Comparison of ENCODE assay signal across 1 cellular context in the genomic region with DNA sequence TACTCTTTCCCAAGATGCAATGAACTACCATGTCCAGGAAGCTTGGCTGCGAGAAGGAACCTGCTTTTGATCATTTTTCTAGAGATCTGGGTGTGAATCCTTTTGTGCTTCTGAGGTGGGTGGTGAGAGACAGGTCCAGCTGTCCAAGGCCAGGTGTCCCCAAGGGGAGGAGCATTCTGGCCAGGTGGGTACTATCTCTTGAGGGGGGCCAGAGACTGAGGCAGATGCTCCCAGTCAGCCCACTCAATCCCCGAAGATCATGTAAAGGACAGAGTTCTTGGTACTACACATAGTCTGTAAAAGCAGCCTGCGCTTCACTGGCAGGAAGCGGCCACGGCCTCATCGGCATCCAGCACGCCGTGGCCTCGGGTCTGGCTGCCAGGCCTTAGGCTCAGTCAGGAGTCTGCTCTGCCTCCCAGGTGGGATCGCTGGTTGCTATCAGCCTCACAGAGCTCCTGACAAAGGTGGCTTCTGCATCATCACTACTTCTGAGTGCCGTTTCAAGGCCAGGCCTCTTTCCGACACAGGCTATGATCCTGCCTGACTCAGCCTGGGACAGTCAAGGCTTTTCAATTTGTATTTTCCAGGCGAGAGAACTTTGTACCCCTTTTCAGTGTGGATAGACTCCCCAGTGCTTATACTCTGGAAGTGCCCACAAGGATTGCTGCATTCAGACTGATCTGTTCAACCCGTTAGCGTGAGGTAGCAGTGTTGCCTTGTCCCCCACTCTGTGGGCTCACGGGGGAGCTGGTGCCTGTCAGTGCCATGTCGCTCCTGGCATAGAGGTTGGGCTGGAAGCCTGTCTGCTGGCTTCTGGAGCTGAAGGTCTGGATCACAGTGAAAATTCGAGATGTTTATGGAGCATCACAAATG.
A peak's percentile ranks its signal among the peaks of the same experiment; 100 is the strongest.
TF ChIP-seq lines count a peak whose summit lies in the region.

No MANE protein-coding gene starts in this region.

TF ChIP-seq in HepG2, 621 proteins besides CTCF, POLR2A, EP300 and RAD21 (continued from another document and continues in another):
- TF ChIP-seq, protein P1, sequence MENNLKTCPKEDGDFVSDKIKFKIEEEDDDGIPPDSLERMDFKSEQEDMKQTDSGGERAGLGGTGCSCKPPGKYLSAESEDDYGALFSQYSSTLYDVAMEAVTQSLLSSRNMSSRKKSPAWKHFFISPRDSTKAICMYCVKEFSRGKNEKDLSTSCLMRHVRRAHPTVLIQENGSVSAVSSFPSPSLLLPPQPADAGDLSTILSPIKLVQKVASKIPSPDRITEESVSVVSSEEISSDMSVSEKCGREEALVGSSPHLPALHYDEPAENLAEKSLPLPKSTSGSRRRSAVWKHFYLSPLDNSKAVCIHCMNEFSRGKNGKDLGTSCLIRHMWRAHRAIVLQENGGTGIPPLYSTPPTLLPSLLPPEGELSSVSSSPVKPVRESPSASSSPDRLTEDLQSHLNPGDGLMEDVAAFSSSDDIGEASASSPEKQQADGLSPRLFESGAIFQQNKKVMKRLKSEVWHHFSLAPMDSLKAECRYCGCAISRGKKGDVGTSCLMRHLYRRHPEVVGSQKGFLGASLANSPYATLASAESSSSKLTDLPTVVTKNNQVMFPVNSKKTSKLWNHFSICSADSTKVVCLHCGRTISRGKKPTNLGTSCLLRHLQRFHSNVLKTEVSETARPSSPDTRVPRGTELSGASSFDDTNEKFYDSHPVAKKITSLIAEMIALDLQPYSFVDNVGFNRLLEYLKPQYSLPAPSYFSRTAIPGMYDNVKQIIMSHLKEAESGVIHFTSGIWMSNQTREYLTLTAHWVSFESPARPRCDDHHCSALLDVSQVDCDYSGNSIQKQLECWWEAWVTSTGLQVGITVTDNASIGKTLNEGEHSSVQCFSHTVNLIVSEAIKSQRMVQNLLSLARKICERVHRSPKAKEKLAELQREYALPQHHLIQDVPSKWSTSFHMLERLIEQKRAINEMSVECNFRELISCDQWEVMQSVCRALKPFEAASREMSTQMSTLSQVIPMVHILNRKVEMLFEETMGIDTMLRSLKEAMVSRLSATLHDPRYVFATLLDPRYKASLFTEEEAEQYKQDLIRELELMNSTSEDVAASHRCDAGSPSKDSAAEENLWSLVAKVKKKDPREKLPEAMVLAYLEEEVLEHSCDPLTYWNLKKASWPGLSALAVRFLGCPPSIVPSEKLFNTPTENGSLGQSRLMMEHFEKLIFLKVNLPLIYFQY (CRISPR knock-in tag; IDR thresholded peaks at IDR 0.05; ENCODE audit: borderline replicate concordance), result no peak
- TF ChIP-seq, protein P2, sequence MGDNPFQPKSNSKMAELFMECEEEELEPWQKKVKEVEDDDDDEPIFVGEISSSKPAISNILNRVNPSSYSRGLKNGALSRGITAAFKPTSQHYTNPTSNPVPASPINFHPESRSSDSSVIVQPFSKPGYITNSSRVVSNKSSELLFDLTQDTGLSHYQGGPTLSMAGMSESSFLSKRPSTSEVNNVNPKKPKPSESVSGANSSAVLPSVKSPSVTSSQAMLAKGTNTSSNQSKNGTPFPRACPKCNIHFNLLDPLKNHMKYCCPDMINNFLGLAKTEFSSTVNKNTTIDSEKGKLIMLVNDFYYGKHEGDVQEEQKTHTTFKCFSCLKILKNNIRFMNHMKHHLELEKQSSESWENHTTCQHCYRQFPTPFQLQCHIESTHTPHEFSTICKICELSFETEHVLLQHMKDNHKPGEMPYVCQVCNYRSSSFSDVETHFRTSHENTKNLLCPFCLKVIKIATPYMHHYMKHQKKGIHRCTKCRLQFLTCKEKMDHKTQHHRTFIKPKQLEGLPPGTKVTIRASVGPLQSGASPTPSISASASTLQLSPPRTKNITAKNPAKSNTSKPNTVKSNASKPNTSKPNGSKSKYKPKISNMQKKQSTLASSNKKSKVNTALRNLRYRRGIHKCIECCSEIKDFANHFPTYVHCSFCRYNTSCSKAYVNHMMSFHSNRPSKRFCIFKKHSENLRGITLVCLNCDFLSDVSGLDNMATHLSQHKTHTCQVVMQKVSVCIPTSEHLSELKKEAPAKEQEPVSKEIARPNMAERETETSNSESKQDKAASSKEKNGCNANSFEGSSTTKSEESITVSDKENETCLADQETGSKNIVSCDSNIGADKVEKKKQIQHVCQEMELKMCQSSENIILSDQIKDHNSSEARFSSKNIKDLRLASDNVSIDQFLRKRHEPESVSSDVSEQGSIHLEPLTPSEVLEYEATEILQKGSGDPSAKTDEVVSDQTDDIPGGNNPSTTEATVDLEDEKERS (CRISPR knock-in tag; IDR thresholded peaks at IDR 0.05), result no peak
- no peak for TF ChIP-seq ZNF44 (CRISPR knock-in tag; IDR thresholded peaks at IDR 0.05)
- TF ChIP-seq SUZ12 (IDR thresholded peaks at IDR 0.05; ENCODE audit: low read depth, low read length), result no peak
- TF ChIP-seq, protein P3, sequence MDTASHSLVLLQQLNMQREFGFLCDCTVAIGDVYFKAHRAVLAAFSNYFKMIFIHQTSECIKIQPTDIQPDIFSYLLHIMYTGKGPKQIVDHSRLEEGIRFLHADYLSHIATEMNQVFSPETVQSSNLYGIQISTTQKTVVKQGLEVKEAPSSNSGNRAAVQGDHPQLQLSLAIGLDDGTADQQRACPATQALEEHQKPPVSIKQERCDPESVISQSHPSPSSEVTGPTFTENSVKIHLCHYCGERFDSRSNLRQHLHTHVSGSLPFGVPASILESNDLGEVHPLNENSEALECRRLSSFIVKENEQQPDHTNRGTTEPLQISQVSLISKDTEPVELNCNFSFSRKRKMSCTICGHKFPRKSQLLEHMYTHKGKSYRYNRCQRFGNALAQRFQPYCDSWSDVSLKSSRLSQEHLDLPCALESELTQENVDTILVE (CRISPR knock-in tag; IDR thresholded peaks at IDR 0.05), result no peak
- no peak for TF ChIP-seq MAF1 (CRISPR knock-in tag; IDR thresholded peaks at IDR 0.05; ENCODE audit: borderline replicate concordance)
- no peak for TF ChIP-seq ZNF431 (CRISPR knock-in tag; IDR thresholded peaks at IDR 0.05; ENCODE audit: borderline replicate concordance, low read depth)
- TF ChIP-seq MZF1 (CRISPR knock-in tag; IDR thresholded peaks at IDR 0.05; ENCODE audit: borderline replicate concordance), result no peak
- TF ChIP-seq ZNF547 (CRISPR knock-in tag; IDR thresholded peaks at IDR 0.05), result no peak
- TF ChIP-seq, protein P4, sequence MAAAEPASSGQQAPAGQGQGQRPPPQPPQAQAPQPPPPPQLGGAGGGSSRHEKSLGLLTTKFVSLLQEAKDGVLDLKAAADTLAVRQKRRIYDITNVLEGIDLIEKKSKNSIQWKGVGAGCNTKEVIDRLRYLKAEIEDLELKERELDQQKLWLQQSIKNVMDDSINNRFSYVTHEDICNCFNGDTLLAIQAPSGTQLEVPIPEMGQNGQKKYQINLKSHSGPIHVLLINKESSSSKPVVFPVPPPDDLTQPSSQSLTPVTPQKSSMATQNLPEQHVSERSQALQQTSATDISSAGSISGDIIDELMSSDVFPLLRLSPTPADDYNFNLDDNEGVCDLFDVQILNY (CRISPR knock-in tag; conservative IDR thresholded peaks at IDR 0.05), result 0 out of 2 replicates have a peak, but pooled peaks have one; percentile 32
- TF ChIP-seq SIX4 (CRISPR knock-in tag; IDR thresholded peaks at IDR 0.05), result no peak
- no peak for TF ChIP-seq ZNF703 (CRISPR knock-in tag; IDR thresholded peaks at IDR 0.05; ENCODE audit: borderline replicate concordance)
- TF ChIP-seq, protein P5, sequence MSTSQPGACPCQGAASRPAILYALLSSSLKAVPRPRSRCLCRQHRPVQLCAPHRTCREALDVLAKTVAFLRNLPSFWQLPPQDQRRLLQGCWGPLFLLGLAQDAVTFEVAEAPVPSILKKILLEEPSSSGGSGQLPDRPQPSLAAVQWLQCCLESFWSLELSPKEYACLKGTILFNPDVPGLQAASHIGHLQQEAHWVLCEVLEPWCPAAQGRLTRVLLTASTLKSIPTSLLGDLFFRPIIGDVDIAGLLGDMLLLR (CRISPR knock-in tag; IDR thresholded peaks at IDR 0.05), result no peak
- TF ChIP-seq PAF1 (CRISPR knock-in tag; IDR thresholded peaks at IDR 0.05), result no peak
- no peak for TF ChIP-seq SATB2 (CRISPR knock-in tag; IDR thresholded peaks at IDR 0.05)
- no peak for TF ChIP-seq JARID2 (CRISPR knock-in tag; IDR thresholded peaks at IDR 0.05; ENCODE audit: insufficient replicate concordance)
- TF ChIP-seq SMARCE1 (IDR thresholded peaks at IDR 0.05; ENCODE audit: borderline replicate concordance), result no peak
- TF ChIP-seq GFI1 (CRISPR knock-in tag; IDR thresholded peaks at IDR 0.05; ENCODE audit: borderline replicate concordance), result no peak
- no peak for TF ChIP-seq ZNF672 (CRISPR knock-in tag; IDR thresholded peaks at IDR 0.05)
- TF ChIP-seq ASH2L (IDR thresholded peaks at IDR 0.05; ENCODE audit: insufficient read length, low read depth, low read length), result no peak
- no peak for TF ChIP-seq HNRNPL (IDR thresholded peaks at IDR 0.05; ENCODE audit: low read depth, low read length)
- TF ChIP-seq, protein P6, sequence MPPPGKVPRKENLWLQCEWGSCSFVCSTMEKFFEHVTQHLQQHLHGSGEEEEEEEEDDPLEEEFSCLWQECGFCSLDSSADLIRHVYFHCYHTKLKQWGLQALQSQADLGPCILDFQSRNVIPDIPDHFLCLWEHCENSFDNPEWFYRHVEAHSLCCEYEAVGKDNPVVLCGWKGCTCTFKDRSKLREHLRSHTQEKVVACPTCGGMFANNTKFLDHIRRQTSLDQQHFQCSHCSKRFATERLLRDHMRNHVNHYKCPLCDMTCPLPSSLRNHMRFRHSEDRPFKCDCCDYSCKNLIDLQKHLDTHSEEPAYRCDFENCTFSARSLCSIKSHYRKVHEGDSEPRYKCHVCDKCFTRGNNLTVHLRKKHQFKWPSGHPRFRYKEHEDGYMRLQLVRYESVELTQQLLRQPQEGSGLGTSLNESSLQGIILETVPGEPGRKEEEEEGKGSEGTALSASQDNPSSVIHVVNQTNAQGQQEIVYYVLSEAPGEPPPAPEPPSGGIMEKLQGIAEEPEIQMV (CRISPR knock-in tag; IDR thresholded peaks at IDR 0.05; ENCODE audit: low read depth), result no peak
- TF ChIP-seq, protein P7, sequence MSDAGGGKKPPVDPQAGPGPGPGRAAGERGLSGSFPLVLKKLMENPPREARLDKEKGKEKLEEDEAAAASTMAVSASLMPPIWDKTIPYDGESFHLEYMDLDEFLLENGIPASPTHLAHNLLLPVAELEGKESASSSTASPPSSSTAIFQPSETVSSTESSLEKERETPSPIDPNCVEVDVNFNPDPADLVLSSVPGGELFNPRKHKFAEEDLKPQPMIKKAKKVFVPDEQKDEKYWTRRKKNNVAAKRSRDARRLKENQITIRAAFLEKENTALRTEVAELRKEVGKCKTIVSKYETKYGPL (CRISPR knock-in tag; IDR thresholded peaks at IDR 0.05), result no peak
- no peak for TF ChIP-seq ZNF124 (CRISPR knock-in tag; IDR thresholded peaks at IDR 0.05)
- no peak for TF ChIP-seq KAT2B (IDR thresholded peaks at IDR 0.05; ENCODE audit: borderline replicate concordance, low read depth, low read length)
- TF ChIP-seq, protein P8, sequence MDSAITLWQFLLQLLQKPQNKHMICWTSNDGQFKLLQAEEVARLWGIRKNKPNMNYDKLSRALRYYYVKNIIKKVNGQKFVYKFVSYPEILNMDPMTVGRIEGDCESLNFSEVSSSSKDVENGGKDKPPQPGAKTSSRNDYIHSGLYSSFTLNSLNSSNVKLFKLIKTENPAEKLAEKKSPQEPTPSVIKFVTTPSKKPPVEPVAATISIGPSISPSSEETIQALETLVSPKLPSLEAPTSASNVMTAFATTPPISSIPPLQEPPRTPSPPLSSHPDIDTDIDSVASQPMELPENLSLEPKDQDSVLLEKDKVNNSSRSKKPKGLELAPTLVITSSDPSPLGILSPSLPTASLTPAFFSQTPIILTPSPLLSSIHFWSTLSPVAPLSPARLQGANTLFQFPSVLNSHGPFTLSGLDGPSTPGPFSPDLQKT (CRISPR knock-in tag; IDR thresholded peaks at IDR 0.05; ENCODE audit: borderline replicate concordance), result no peak
- TF ChIP-seq ATF7-NPFF (CRISPR knock-in tag; IDR thresholded peaks at IDR 0.05; ENCODE audit: low read depth), result no peak
- peak; percentile 44 for TF ChIP-seq HOXA3 (CRISPR knock-in tag; IDR thresholded peaks at IDR 0.05)
- TF ChIP-seq NFATC3 (CRISPR knock-in tag; IDR thresholded peaks at IDR 0.05), result no peak
- TF ChIP-seq ELF1 (CRISPR knock-in tag; IDR thresholded peaks at IDR 0.05), result no peak
- no peak for TF ChIP-seq NR2F2 (IDR thresholded peaks at IDR 0.05; ENCODE audit: borderline replicate concordance, low read depth)
- TF ChIP-seq, protein P9, sequence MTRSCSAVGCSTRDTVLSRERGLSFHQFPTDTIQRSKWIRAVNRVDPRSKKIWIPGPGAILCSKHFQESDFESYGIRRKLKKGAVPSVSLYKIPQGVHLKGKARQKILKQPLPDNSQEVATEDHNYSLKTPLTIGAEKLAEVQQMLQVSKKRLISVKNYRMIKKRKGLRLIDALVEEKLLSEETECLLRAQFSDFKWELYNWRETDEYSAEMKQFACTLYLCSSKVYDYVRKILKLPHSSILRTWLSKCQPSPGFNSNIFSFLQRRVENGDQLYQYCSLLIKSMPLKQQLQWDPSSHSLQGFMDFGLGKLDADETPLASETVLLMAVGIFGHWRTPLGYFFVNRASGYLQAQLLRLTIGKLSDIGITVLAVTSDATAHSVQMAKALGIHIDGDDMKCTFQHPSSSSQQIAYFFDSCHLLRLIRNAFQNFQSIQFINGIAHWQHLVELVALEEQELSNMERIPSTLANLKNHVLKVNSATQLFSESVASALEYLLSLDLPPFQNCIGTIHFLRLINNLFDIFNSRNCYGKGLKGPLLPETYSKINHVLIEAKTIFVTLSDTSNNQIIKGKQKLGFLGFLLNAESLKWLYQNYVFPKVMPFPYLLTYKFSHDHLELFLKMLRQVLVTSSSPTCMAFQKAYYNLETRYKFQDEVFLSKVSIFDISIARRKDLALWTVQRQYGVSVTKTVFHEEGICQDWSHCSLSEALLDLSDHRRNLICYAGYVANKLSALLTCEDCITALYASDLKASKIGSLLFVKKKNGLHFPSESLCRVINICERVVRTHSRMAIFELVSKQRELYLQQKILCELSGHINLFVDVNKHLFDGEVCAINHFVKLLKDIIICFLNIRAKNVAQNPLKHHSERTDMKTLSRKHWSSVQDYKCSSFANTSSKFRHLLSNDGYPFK (CRISPR knock-in tag; IDR thresholded peaks at IDR 0.05; ENCODE audit: borderline replicate concordance), result peak; percentile 76
- TF ChIP-seq, protein P10, sequence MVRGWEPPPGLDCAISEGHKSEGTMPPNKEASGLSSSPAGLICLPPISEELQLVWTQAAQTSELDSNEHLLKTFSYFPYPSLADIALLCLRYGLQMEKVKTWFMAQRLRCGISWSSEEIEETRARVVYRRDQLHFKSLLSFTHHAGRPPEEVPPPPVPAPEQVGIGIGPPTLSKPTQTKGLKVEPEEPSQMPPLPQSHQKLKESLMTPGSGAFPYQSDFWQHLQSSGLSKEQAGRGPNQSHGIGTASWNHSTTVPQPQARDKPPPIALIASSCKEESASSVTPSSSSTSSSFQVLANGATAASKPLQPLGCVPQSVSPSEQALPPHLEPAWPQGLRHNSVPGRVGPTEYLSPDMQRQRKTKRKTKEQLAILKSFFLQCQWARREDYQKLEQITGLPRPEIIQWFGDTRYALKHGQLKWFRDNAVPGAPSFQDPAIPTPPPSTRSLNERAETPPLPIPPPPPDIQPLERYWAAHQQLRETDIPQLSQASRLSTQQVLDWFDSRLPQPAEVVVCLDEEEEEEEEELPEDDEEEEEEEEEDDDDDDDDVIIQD (CRISPR knock-in tag; IDR thresholded peaks at IDR 0.05; ENCODE audit: low read depth), result no peak
- no peak for TF ChIP-seq PAWR (CRISPR knock-in tag; IDR thresholded peaks at IDR 0.05; ENCODE audit: borderline replicate concordance)
- no peak for TF ChIP-seq SP140L (CRISPR knock-in tag; IDR thresholded peaks at IDR 0.05; ENCODE audit: borderline replicate concordance)
